19 cellular contexts compared by ENCODE assay signal in the genomic region with DNA sequence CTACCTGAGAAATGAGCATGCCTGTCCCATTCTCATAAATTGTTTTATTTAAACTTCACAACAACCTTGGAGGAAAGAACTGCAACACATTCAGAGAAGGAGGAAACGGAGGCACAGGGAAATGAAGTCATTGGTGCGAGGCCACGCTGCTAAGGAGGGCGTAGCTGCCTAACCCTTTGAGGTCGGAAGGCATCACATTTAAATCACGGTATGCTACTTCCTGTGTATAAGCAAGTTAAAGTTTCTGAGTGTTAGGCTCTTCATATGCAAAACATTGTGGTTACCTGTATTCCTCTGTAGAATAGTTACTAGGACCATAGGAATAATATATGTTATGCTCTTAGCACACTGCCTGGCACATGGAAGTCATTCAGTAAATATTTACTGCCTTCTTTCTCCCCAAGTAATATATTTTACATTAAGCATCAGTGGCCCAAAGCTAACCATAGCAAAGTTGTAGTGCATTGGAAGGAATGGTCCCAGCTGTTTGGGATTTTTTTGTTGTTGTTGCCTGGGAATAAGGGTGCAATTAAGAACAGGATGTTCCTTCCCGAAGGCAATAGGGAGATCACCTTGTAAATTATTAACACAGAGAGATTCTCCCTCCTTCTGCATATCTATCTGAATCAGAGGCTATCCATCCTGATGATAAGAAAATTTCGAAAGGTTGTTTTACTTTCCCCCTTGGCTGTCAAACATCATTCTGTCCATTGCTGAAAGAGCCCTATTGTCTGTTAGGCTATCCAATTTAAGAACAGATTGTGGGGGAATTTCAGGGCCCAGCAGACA.
DNase-seq lines count a peak whose midpoint lies in the region; ATAC-seq and TF ChIP-seq lines count a peak whose summit lies in the region.
"Had no signal": no experiment of that assay in that cellular context is flagged by ENCODE, and none has a peak within 500 bp of the region (broad histone marks: within the 10 kb centered on the region; RNA-seq: fewer than 3 reads in every experiment).

No MANE protein-coding gene starts in this region.

- H3K4me3 Mint-ChIP-seq in endodermal cell (no peak overlapping the region), progenitor cell of endocrine pancreas (ENCODE audit: low read depth) (no peak overlapping the region)
- H3K4me3 Mint-ChIP-seq in CD8-positive, alpha-beta memory T cell, result peak overlapping the region in 1 of 7 donors; percentile 61
- H3K4me3 Mint-ChIP-seq: activated CD4-positive, alpha-beta T cell treated with anti-CD3 and anti-CD28 coated beads for 36 hours; activated T-cell treated with anti-CD3 and anti-CD28 coated beads, Interleukin-2, amount 50 U/mL, for 72 hours; dendritic cell treated with granulocyte-macrophage colony-stimulating factor and Interleukin-4, amounts not matched to agents 40 ng/mL and 50 ng/mL, for 4 days; natural killer cell had no signal

- no peaks in the 10 kb centered on the region for H3K36me3 ChIP-seq in endodermal cell (ENCODE audit: control insufficient read depth, insufficient read depth, low read length)
- no peaks in the 10 kb centered on the region for H3K36me3 ChIP-seq in CD8-positive, alpha-beta memory T cell (ENCODE audit: insufficient read depth, low read length)
- H3K36me3 ChIP-seq: sigmoid colon had no signal

- H3K4me1 Mint-ChIP-seq in endodermal cell, result peaks cover 42% of the 10 kb centered on the region
- peaks cover 15% of the 10 kb centered on the region for H3K4me1 Mint-ChIP-seq in progenitor cell of endocrine pancreas (ENCODE audit: low read depth)
- H3K4me1 Mint-ChIP-seq in CD8-positive, alpha-beta memory T cell, result peaks cover 0 to 4% (median 0%) of the 10 kb centered on the region in 3 donors
- H3K4me1 Mint-ChIP-seq: activated CD4-positive, alpha-beta T cell treated with anti-CD3 and anti-CD28 coated beads for 36 hours had no signal

- no peaks in the 10 kb centered on the region for H3K9me3 Mint-ChIP-seq in endodermal cell
- H3K9me3 Mint-ChIP-seq in progenitor cell of endocrine pancreas (ENCODE audit: low read depth), result peaks cover 14% of the 10 kb centered on the region
- peaks cover 0 to 2% (median 0%) of the 10 kb centered on the region in 5 donors for H3K9me3 Mint-ChIP-seq in CD8-positive, alpha-beta memory T cell

- WGBS in endodermal cell (ENCODE audit: insufficient coverage in 1 of 2, insufficient read length in 1 of 2), 2 experiments, result 80 to 83% methylated on average over 7 to 8 of the region's 8 CpGs
- 53 to 63% methylated on average over 8 of the region's 8 CpGs for WGBS in lower leg skin, 2 donors

- ATAC-seq in GM19467 (IDR thresholded peaks at IDR 0.05; ENCODE audit: unreplicated experiment), result peak; percentile 70
- peak; percentile 46 for ATAC-seq in HG03442 (IDR thresholded peaks at IDR 0.05; ENCODE audit: unreplicated experiment)
- ATAC-seq: activated CD4-positive, alpha-beta T cell treated with anti-CD3 and anti-CD28 coated beads for 36 hours; activated T-cell treated with anti-CD3 and anti-CD28 coated beads, Interleukin-2, amount 50 U/mL, for 72 hours had no signal

- H3K27ac ChIP-seq in 22Rv1 (peak overlapping the region; percentile 56), endodermal cell (ENCODE audit: low read depth, low read length) (no peak overlapping the region)
- H3K27ac ChIP-seq in CD8-positive, alpha-beta memory T cell (ENCODE audit: low read depth, low read length), result no peak overlapping the region
- H3K27ac ChIP-seq: KMS-11, sigmoid colon had no signal

- intact Hi-C loops in lower leg skin (cut with DNase I; ENCODE audit: low total_unique reads), result no loop called here

- TF ChIP-seq CTCF in 22Rv1 (IDR thresholded peaks at IDR 0.05), result no peak
- no peak for TF ChIP-seq CTCF in endodermal cell (conservative IDR thresholded peaks at IDR 0.05)
- TF ChIP-seq CTCF in progenitor cell of endocrine pancreas (IDR thresholded peaks at IDR 0.05; ENCODE audit: unreplicated experiment), result no peak
- no peak for TF ChIP-seq CTCF in lower leg skin (IDR thresholded peaks at IDR 0.05)

- H3K4me1 ChIP-seq in endodermal cell (ENCODE audit: control insufficient read depth, insufficient read depth, low read length), result peaks cover 5% of the 10 kb centered on the region
- H3K4me1 ChIP-seq in CD8-positive, alpha-beta memory T cell (ENCODE audit: insufficient read depth, low read length), result no peaks in the 10 kb centered on the region

- no peaks in the 10 kb centered on the region for H3K27me3 Mint-ChIP-seq in endodermal cell (ENCODE audit: insufficient read depth)
- peaks cover 3% of the 10 kb centered on the region for H3K27me3 Mint-ChIP-seq in progenitor cell of endocrine pancreas
- peaks cover 5 to 12% of the 10 kb centered on the region in 2 donors for H3K27me3 Mint-ChIP-seq in CD8-positive, alpha-beta memory T cell
- H3K27me3 Mint-ChIP-seq: dendritic cell treated with granulocyte-macrophage colony-stimulating factor and Interleukin-4, amounts not matched to agents 40 ng/mL and 50 ng/mL, for 4 days had no signal

- no peak for DNase-seq in endodermal cell
- DNase-seq in progenitor cell of endocrine pancreas (ENCODE audit: low spot score, unreplicated experiment), result no peak
- DNase-seq in SK-N-DZ (ENCODE audit: low spot score), result no peak
- DNase-seq in lower leg skin (ENCODE audit: low spot score in 2 of 2), result no peak
- DNase-seq in CD8-positive, alpha-beta memory T cell, result no peak
- DNase-seq: activated CD4-positive, alpha-beta T cell treated with anti-CD3 and anti-CD28 coated beads for 36 hours; activated naive CD4-positive, alpha-beta T cell treated with anti-CD3 and anti-CD28 coated beads, Interleukin-2, amount 50 U/mL, for 16 hours; activated T-cell treated with anti-CD3 and anti-CD28 coated beads, Interleukin-2, amount 50 U/mL, for 72 hours; DND-41; MV-4-11; natural killer cell; NCI-H187; NCI-H748 treated with DMSO at 0.1 percent for 48 hours; sigmoid colon had no signal

- no peak for TF ChIP-seq POLR2A in lower leg skin (IDR thresholded peaks at IDR 0.05)

- POLR2A ChIA-PET in CD8-positive, alpha-beta memory T cell (lab: Charles Lee), result no interaction called here

- H3K4me3 ChIP-seq in endodermal cell (ENCODE audit: low read length), result no peak overlapping the region
- no peak overlapping the region for H3K4me3 ChIP-seq in lower leg skin (ENCODE audit: low read depth, poor library complexity, severe bottlenecking)
- H3K4me3 ChIP-seq in CD8-positive, alpha-beta memory T cell (ENCODE audit: low read length), result no peak overlapping the region
- H3K4me3 ChIP-seq: sigmoid colon had no signal

- H3K27ac Mint-ChIP-seq in endodermal cell (peak overlapping the region; percentile 69), progenitor cell of endocrine pancreas (no peak overlapping the region)
- no peak overlapping the region for H3K27ac Mint-ChIP-seq in CD8-positive, alpha-beta memory T cell
- H3K27ac Mint-ChIP-seq: activated CD4-positive, alpha-beta T cell treated with anti-CD3 and anti-CD28 coated beads for 36 hours; activated T-cell treated with anti-CD3 and anti-CD28 coated beads, Interleukin-2, amount 50 U/mL, for 72 hours; dendritic cell treated with granulocyte-macrophage colony-stimulating factor and Interleukin-4, amounts not matched to agents 40 ng/mL and 50 ng/mL, for 4 days; natural killer cell had no signal

- H3K36me3 Mint-ChIP-seq in endodermal cell (ENCODE audit: low read depth) (no peaks in the 10 kb centered on the region), progenitor cell of endocrine pancreas (ENCODE audit: insufficient read depth) (no peaks in the 10 kb centered on the region)
- H3K36me3 Mint-ChIP-seq in CD8-positive, alpha-beta memory T cell, result no peaks in the 10 kb centered on the region
- H3K36me3 Mint-ChIP-seq: natural killer cell had no signal

- CTCF ChIA-PET in CD8-positive, alpha-beta memory T cell (lab: Charles Lee), result no interaction called here

- H3K9me3 ChIP-seq in endodermal cell (ENCODE audit: control insufficient read depth, low read length), result no peaks in the 10 kb centered on the region
- no peaks in the 10 kb centered on the region for H3K9me3 ChIP-seq in CD8-positive, alpha-beta memory T cell (ENCODE audit: low read length)
- H3K9me3 ChIP-seq: sigmoid colon had no signal

- H3K27me3 ChIP-seq in endodermal cell (ENCODE audit: control insufficient read depth, insufficient read depth, low read length, poor library complexity, severe bottlenecking), result no peaks in the 10 kb centered on the region
- H3K27me3 ChIP-seq in CD8-positive, alpha-beta memory T cell (ENCODE audit: insufficient read depth, low read length, poor library complexity, severe bottlenecking), result no peaks in the 10 kb centered on the region

- no peak overlapping the region for H3K9ac ChIP-seq in endodermal cell (ENCODE audit: extremely low read depth, low read length, poor library complexity, severe bottlenecking)
- H3K9ac ChIP-seq: KMS-11 had no signal
